1 cellular context compared by ENCODE assay signal in genomic region chr9:32550609-32551490, GRCh38.
TF ChIP-seq lines count a peak whose summit lies in the region.

No MANE protein-coding gene starts in this region.

TF ChIP-seq in HEK293, 187 proteins besides CTCF, POLR2A, EP300 and RAD21 (continued from another document and continues in another):
- TF ChIP-seq ZNF488 (tag by site-specific recombination; IDR thresholded peaks at IDR 0.05) (no peak), ZNF391 (tag by site-specific recombination; IDR thresholded peaks at IDR 0.05; ENCODE audit: borderline replicate concordance, low read depth) (no peak), SP3 (tag by site-specific recombination; IDR thresholded peaks at IDR 0.05) (peak; percentile 84), MZF1 (tag by site-specific recombination; IDR thresholded peaks at IDR 0.05; ENCODE audit: borderline replicate concordance) (peak; percentile 94), KLF16 (tag by site-specific recombination; IDR thresholded peaks at IDR 0.05) (peak; percentile 49; the same call in 1 of the 2 replicates), ZBTB11 (tag by site-specific recombination; conservative IDR thresholded peaks at IDR 0.05; ENCODE audit: low read depth) (peak; percentile 61), ZBTB48 (tag by site-specific recombination; IDR thresholded peaks at IDR 0.05) (0 out of 2 replicates have a peak, but pooled peaks have one; percentile 4), ZBTB17 (tag by site-specific recombination; IDR thresholded peaks at IDR 0.05) (0 out of 2 replicates have a peak, but pooled peaks have one; percentile 28), KLF1 (tag by site-specific recombination; IDR thresholded peaks at IDR 0.05) (0 out of 2 replicates have a peak, but pooled peaks have one; percentile 33), ZIC2 (tag by site-specific recombination; IDR thresholded peaks at IDR 0.05) (peak; percentile 41), KLF7 (tag by site-specific recombination; IDR thresholded peaks at IDR 0.05; ENCODE audit: borderline replicate concordance) (no peak), ZSCAN23 (tag by site-specific recombination; IDR thresholded peaks at IDR 0.05) (no peak), ZNF629 (tag by site-specific recombination; IDR thresholded peaks at IDR 0.05) (peak; percentile 77), ZNF302 (tag by site-specific recombination; IDR thresholded peaks at IDR 0.05; ENCODE audit: low read depth) (no peak), GLIS2 (tag by site-specific recombination; IDR thresholded peaks at IDR 0.05) (peak; percentile 97), ZNF449 (tag by site-specific recombination; IDR thresholded peaks at IDR 0.05) (peak; percentile 99), KLF10 (tag by site-specific recombination; IDR thresholded peaks at IDR 0.05) (peak; percentile 89), ZBTB1 (tag by site-specific recombination; IDR thresholded peaks at IDR 0.05) (no peak), PATZ1 (tag by site-specific recombination; IDR thresholded peaks at IDR 0.05) (peak; percentile 95), TSHZ1 (tag by site-specific recombination; IDR thresholded peaks at IDR 0.05; ENCODE audit: borderline replicate concordance) (no peak), KLF9 (tag by site-specific recombination; IDR thresholded peaks at IDR 0.05; ENCODE audit: low read depth) (peak; percentile 88), ZBTB21 (tag by site-specific recombination; IDR thresholded peaks at IDR 0.05) (peak; percentile 83), ZNF239 (tag by site-specific recombination; IDR thresholded peaks at IDR 0.05) (no peak), GLIS1 (tag by site-specific recombination; IDR thresholded peaks at IDR 0.05) (peak; percentile 75; the same call in 1 of the 2 replicates), ZFP37 (tag by site-specific recombination; IDR thresholded peaks at IDR 0.05) (no peak), HIC1 (tag by site-specific recombination; IDR thresholded peaks at IDR 0.05) (no peak), ZNF791 (tag by site-specific recombination; IDR thresholded peaks at IDR 0.05) (no peak), ZNF626 (tag by site-specific recombination; IDR thresholded peaks at IDR 0.05) (no peak), ZBTB20 (tag by site-specific recombination; IDR thresholded peaks at IDR 0.05) (peak; percentile 86), YY2 (tag by site-specific recombination; IDR thresholded peaks at IDR 0.05) (no peak), ZNF223 (tag by site-specific recombination; IDR thresholded peaks at IDR 0.05) (0 out of 2 replicates have a peak, but pooled peaks have one; percentile 82)
- TF ChIP-seq, protein P1, sequence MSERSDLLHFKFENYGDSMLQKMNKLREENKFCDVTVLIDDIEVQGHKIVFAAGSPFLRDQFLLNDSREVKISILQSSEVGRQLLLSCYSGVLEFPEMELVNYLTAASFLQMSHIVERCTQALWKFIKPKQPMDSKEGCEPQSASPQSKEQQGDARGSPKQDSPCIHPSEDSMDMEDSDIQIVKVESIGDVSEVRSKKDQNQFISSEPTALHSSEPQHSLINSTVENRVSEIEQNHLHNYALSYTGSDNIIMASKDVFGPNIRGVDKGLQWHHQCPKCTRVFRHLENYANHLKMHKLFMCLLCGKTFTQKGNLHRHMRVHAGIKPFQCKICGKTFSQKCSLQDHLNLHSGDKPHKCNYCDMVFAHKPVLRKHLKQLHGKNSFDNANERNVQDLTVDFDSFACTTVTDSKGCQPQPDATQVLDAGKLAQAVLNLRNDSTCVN (tag by site-specific recombination; optimal IDR thresholded peaks at IDR 0.05): peak; percentile 92
- TF ChIP-seq, protein P2, sequence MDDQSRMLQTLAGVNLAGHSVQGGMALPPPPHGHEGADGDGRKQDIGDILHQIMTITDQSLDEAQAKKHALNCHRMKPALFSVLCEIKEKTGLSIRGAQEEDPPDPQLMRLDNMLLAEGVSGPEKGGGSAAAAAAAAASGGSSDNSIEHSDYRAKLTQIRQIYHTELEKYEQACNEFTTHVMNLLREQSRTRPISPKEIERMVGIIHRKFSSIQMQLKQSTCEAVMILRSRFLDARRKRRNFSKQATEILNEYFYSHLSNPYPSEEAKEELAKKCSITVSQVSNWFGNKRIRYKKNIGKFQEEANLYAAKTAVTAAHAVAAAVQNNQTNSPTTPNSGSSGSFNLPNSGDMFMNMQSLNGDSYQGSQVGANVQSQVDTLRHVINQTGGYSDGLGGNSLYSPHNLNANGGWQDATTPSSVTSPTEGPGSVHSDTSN (CRISPR knock-in tag; IDR thresholded peaks at IDR 0.05): peak; percentile 77; the same call in 1 of the 2 replicates
- TF ChIP-seq, protein P3, sequence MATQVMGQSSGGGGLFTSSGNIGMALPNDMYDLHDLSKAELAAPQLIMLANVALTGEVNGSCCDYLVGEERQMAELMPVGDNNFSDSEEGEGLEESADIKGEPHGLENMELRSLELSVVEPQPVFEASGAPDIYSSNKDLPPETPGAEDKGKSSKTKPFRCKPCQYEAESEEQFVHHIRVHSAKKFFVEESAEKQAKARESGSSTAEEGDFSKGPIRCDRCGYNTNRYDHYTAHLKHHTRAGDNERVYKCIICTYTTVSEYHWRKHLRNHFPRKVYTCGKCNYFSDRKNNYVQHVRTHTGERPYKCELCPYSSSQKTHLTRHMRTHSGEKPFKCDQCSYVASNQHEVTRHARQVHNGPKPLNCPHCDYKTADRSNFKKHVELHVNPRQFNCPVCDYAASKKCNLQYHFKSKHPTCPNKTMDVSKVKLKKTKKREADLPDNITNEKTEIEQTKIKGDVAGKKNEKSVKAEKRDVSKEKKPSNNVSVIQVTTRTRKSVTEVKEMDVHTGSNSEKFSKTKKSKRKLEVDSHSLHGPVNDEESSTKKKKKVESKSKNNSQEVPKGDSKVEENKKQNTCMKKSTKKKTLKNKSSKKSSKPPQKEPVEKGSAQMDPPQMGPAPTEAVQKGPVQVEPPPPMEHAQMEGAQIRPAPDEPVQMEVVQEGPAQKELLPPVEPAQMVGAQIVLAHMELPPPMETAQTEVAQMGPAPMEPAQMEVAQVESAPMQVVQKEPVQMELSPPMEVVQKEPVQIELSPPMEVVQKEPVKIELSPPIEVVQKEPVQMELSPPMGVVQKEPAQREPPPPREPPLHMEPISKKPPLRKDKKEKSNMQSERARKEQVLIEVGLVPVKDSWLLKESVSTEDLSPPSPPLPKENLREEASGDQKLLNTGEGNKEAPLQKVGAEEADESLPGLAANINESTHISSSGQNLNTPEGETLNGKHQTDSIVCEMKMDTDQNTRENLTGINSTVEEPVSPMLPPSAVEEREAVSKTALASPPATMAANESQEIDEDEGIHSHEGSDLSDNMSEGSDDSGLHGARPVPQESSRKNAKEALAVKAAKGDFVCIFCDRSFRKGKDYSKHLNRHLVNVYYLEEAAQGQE (tag by site-specific recombination; IDR thresholded peaks at IDR 0.05): no peak
- TF ChIP-seq, protein P4, sequence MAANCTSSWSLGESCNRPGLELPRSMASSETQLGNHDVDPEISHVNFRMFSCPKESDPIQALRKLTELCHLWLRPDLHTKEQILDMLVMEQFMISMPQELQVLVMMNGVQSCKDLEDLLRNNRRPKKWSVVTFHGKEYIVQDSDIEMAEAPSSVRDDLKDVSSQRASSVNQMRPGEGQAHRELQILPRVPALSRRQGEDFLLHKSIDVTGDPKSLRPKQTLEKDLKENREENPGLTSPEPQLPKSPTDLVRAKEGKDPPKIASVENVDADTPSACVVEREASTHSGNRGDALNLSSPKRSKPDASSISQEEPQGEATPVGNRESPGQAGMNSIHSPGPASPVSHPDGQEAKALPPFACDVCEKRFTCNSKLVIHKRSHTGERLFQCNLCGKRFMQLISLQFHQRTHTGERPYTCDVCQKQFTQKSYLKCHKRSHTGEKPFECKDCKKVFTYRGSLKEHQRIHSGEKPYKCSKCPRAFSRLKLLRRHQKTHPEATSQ (tag by site-specific recombination; IDR thresholded peaks at IDR 0.05): 0 out of 2 replicates have a peak, but pooled peaks have one; percentile 41
